Comparison of ENCODE assay signal across 8 cellular contexts in the genomic region with DNA sequence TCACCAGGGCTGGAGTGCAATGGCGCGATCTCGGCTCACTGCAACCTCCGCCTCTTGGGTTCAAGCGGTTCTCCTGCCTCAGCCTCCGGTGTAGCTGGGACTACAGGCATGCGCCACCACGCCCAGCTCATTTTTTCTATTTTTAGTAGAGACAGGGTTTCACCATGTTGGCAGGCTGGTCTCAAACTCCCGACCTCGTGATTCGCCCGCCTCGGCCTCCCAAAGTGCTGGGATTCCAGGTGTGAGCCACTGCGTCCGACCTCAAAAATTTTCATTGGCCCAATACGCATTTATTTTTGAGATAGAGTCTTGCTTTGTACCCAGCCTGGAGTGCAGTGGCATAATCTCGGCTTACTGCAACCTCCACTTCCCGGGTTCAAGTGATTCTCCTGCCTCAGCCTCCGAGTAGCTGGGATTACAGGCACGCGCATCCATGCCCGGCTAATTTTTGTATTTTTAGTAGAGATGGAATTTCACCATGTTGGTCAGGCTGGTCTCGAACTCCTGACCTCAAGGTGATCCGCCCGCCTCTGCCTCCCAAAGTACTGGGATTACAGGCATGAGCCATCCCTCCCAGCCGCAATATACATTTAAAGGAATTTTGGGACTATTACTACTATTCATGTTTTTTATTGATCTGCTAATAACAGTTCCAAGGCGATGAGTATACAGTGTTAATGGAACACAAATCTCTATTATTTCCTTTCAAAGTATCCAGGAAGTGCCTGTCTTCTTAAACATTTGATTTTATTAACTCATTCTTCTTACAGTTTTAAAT. TPM values are rescaled to one million over a fixed set of nuclear protein-coding genes. Genes with fewer than 3 reads are reported as not detected.
A peak's percentile ranks its signal among the peaks of the same experiment; 100 is the strongest.
DNase-seq lines count a peak whose midpoint lies in the region; ATAC-seq and TF ChIP-seq lines count a peak whose summit lies in the region.
"Not testable (repeated sequence)": the region's sequence is repeated elsewhere in the genome, so short reads cannot be mapped to it uniquely, and the experiment has no call there.

No MANE protein-coding gene starts in this region.

- peaks cover 25% of the 10 kb centered on the region for H4K20me1 ChIP-seq in PC-9 (ENCODE audit: insufficient read depth)

- BruUV-seq in PC-9 (replicated peaks; lab: Mats Ljungman, UMichigan): not testable (repeated sequence)

- DNase-seq in AG04449 (ENCODE audit: low read depth, low spot score); HAP-1 (ENCODE audit: low spot score in 2 of 2); PC-9; activated T-cell treated with anti-CD3 and anti-CD28 coated beads, Interleukin-2, amount 50 U/mL, for 4 hours; chondrocyte (ENCODE audit: low spot score); glutamatergic neuron; naive B cell; spleen: not testable (repeated sequence)

- H3K4me1 Mint-ChIP-seq in activated T-cell treated with anti-CD3 and anti-CD28 coated beads, Interleukin-2, amount 50 U/mL, for 4 hours (ENCODE audit: low read depth): peaks cover 20% of the 10 kb centered on the region
- peaks cover 28% of the 10 kb centered on the region for H3K4me1 Mint-ChIP-seq in chondrocyte (ENCODE audit: low read depth)
- H3K4me1 Mint-ChIP-seq in glutamatergic neuron (ENCODE audit: low read depth, unreplicated experiment): not testable (repeated sequence)
- H3K4me1 Mint-ChIP-seq in naive B cell: peaks cover 19 to 49% (median 30%) of the 10 kb centered on the region in 3 donors

- peak overlapping the region; percentile 100 for H3K27ac Mint-ChIP-seq in chondrocyte (ENCODE audit: unreplicated experiment)
- H3K27ac Mint-ChIP-seq in glutamatergic neuron (ENCODE audit: unreplicated experiment): not testable (repeated sequence)
- peak overlapping the region in 5 of 6 donors; percentile 21 to 99 (median 99) for H3K27ac Mint-ChIP-seq in naive B cell

- peak overlapping the region; percentile 79 for H3K4me2 ChIP-seq in PC-9

- not testable (repeated sequence) for TF ChIP-seq POLR2A in spleen (IDR thresholded peaks at IDR 0.05)

- H2AFZ ChIP-seq in PC-9: peak overlapping the region; percentile 86

- CTCF ChIA-PET in AG04449 (lab: Yijun Ruan, JAX); PC-9 (lab: Charles Lee): not testable (repeated sequence)

- H3K4me3 Mint-ChIP-seq in activated T-cell treated with anti-CD3 and anti-CD28 coated beads, Interleukin-2, amount 50 U/mL, for 4 hours: peak overlapping the region; percentile 96
- peak overlapping the region; percentile 96 for H3K4me3 Mint-ChIP-seq in chondrocyte (ENCODE audit: unreplicated experiment)
- peak overlapping the region; percentile 95 for H3K4me3 Mint-ChIP-seq in glutamatergic neuron (ENCODE audit: unreplicated experiment)
- H3K4me3 Mint-ChIP-seq in naive B cell: peak overlapping the region in 7 of 8 donors; percentile 96 to 100 (median 99)

- POLR2A ChIA-PET in AG04449 (lab: Yijun Ruan, JAX): interaction anchor here (0.6 kb wide), 1 partner anchor 18 kb away, joined by 4 read pairs; no protein-coding TSS in a partner anchor
- POLR2A ChIA-PET in PC-9 (lab: Charles Lee; ENCODE audit: unreplicated experiment): not testable (repeated sequence)

- H3K4me1 ChIP-seq in HAP-1: not testable (repeated sequence)
- H3K4me1 ChIP-seq in PC-9 (replicated peaks; ENCODE audit: insufficient read depth) (peaks cover 26% of the 10 kb centered on the region), spleen (peaks cover 18 to 41% (median 30%) of the 10 kb centered on the region in 6 donors)

- H3K9me3 Mint-ChIP-seq in activated T-cell treated with anti-CD3 and anti-CD28 coated beads, Interleukin-2, amount 50 U/mL, for 4 hours; chondrocyte (ENCODE audit: low read depth); naive B cell: not testable (repeated sequence)
- peaks cover 14% of the 10 kb centered on the region for H3K9me3 Mint-ChIP-seq in glutamatergic neuron (ENCODE audit: unreplicated experiment)

- H3K9me3 ChIP-seq in HAP-1; PC-9 (ENCODE audit: insufficient read depth, low read depth); spleen: not testable (repeated sequence)

- H3K27ac ChIP-seq in PC-9 (peak overlapping the region; percentile 97), spleen (peak overlapping the region; percentile 96 to 100 (median 100))

- not testable (repeated sequence) for H3K27me3 ChIP-seq in HAP-1 (ENCODE audit: low read depth); PC-9 (ENCODE audit: insufficient read depth, low read depth); spleen (replicated peaks in 1 of 7)

- intact Hi-C loops in PC-9 (cut with micrococcal nuclease; ENCODE audit: unreplicated experiment): not testable (repeated sequence)
- intact Hi-C loops in spleen (cut with DNase I; ENCODE audit: low total_unique reads): loop anchor here (2.0 kb wide), 1 partner anchor 17 kb away; a partner anchor contains a TSS

- H3F3A ChIP-seq in PC-9 (ENCODE audit: insufficient read depth, low read depth): peaks cover 37% of the 10 kb centered on the region

- not testable (repeated sequence) for H3K9me2 ChIP-seq in PC-9 (ENCODE audit: insufficient read depth)

- H3K4me3 ChIP-seq in AG04449 (ENCODE audit: low read depth, low read length): peak overlapping the region; percentile 100
- peak overlapping the region; percentile 81 for H3K4me3 ChIP-seq in HAP-1
- H3K4me3 ChIP-seq in PC-9: peak overlapping the region; percentile 89
- H3K4me3 ChIP-seq in spleen: peak overlapping the region in 6 of 8 donors; percentile 79 to 99 (median 90)

- not testable (repeated sequence) for H3K36me3 ChIP-seq in HAP-1 (replicated peaks); PC-9 (ENCODE audit: low read depth); spleen

- TF ChIP-seq CTCF in AG04449 (IDR thresholded peaks at IDR 0.05; ENCODE audit: insufficient read depth, low read length, missing control alignments); PC-9 (conservative IDR thresholded peaks at IDR 0.05); chondrocyte (IDR thresholded peaks at IDR 0.05); glutamatergic neuron (IDR thresholded peaks at IDR 0.05; ENCODE audit: partially characterized antibody, unreplicated experiment); spleen (IDR thresholded peaks at IDR 0.05 in 8 of 11, conservative IDR thresholded peaks at IDR 0.05 in 3 of 11): not testable (repeated sequence)

- not testable (repeated sequence) for ATAC-seq in activated T-cell treated with anti-CD3 and anti-CD28 coated beads, Interleukin-2, amount 50 U/mL, for 4 hours; naive B cell (ENCODE audit: low read depth in 2 of 2)

- in situ Hi-C loops in HAP-1 (cut with MboI; ENCODE audit: low sequenced_read_pairs): not testable (repeated sequence)

- peaks cover 53% of the 10 kb centered on the region for H3K79me2 ChIP-seq in PC-9 (ENCODE audit: low read depth)

- not testable (repeated sequence) for H3K27me3 Mint-ChIP-seq in activated T-cell treated with anti-CD3 and anti-CD28 coated beads, Interleukin-2, amount 50 U/mL, for 4 hours (ENCODE audit: low read depth); chondrocyte (ENCODE audit: low read depth); glutamatergic neuron (ENCODE audit: unreplicated experiment); naive B cell

- WGBS in spleen, 5 donors: 91 to 95% (median 94%) methylated on average over 27 of the region's 27 CpGs

- not testable (repeated sequence) for H3K36me3 Mint-ChIP-seq in activated T-cell treated with anti-CD3 and anti-CD28 coated beads, Interleukin-2, amount 50 U/mL, for 4 hours (ENCODE audit: insufficient read depth); chondrocyte (ENCODE audit: low read depth); glutamatergic neuron (ENCODE audit: unreplicated experiment); naive B cell

RNA-seq across cellular contexts. Expression of a gene that starts 1.8 kb away (rescaled TPM):
- total RNA-seq in PC-9 (2021): 111 and 149 TPM in 2 replicates
- 100 to 1,000 TPM; 198 to 214 (median 207) TPM for total RNA-seq in activated T-cell treated with anti-CD3 and anti-CD28 coated beads, Interleukin-2, amount 50 U/mL, for 4 hours
- 74.3 to 95.7 TPM (median 78.4 TPM) in 3 replicates for total RNA-seq in chondrocyte
- total RNA-seq in glutamatergic neuron (ENCODE audit: unreplicated experiment): 83.4 TPM
- polyA plus RNA-seq in naive B cell (ENCODE audit: low read depth in 6 of 6): 10 to 100 TPM; 42.2 to 78.3 (median 54.6) TPM
- total RNA-seq in spleen: 100 to 1,000 TPM in 1 of 7 donors, 10 to 100 TPM in 6; 75.0 to 105 (median 84.8) TPM
- polyA plus RNA-seq in spleen: 10 to 100 TPM; 34.0 to 48.4 (median 40.2) TPM

RNA-seq across cellular contexts. Expression of a gene that starts 16.8 kb away (rescaled TPM):
- total RNA-seq in PC-9 (2021) (12.5 and 15.1 TPM in 2 replicates), chondrocyte (6.2 to 9.1 TPM (median 8.9 TPM) in 3 replicates), glutamatergic neuron (ENCODE audit: unreplicated experiment) (40.1 TPM), spleen (10 to 100 TPM in 3 of 7 donors, 1 to 10 TPM in 4; 4.3 to 12.9 (median 8.8) TPM)
- total RNA-seq in activated T-cell treated with anti-CD3 and anti-CD28 coated beads, Interleukin-2, amount 50 U/mL, for 4 hours: 1 to 10 TPM; 4.5 to 8.7 (median 5.9) TPM
- polyA plus RNA-seq in naive B cell (ENCODE audit: low read depth in 6 of 6) (10 to 100 TPM; 38.0 to 72.2 (median 61.5) TPM), spleen (10 to 100 TPM; 21.2 to 26.2 (median 26.2) TPM)
